Comparison of ENCODE assay signal across 8 cellular contexts in the genomic region with DNA sequence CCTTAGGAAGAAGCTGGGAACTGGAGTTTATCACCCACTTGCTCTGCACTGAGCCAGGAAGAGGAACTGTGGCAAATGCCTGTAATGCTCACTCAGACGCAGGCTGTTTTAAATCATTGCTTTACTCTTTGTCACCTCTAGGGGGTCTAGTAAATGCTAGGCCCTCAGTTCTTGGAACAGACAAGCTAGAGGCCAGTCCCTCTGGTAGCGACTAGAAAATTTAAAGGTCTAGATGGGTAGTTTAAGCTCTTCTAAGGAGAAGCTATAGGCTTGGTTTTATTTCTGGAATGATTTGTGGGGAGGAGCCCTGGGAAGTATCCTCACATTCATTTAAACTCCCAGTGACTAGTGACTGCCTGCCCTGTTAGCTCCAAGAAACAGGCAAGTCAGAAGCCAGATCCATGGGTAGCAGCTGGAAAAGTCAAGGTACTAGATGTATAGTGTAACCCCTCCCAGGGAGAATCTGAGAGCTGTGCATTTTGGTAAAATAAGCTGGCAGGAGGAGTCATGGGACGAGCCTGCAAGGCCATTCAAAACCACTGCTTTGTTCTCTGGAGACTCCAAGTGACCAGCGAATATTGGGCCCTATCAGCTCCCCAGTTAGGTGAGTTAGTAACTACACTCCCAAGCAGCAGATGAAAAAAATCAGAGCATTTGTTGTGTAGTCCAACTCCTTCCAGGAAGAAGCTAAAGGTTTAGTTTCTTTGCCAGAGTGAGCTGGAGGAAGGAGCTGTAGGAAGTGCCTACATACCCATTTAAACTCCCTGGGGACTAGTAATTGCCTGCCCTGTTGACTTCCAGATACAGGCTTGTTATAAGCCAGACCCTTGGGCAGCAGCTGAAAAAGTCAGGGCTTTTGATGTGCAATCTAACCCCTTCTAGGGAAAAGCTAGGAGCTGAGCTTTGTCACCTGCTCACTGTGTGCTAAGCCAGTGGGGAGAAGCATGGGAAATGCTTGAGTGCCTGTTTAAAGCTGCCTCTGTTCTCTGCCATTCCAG.
DNase-seq lines count a peak whose midpoint lies in the region; ATAC-seq and TF ChIP-seq lines count a peak whose summit lies in the region.

No MANE protein-coding gene starts in this region.

- CTCF ChIA-PET in mammary epithelial cell (lab: Charles Lee; ENCODE audit: low non-redundant PET) = interaction anchor here (0.6 kb wide), 3 partner anchors 116 to 596 kb away, joined by 3 to 5 read pairs (median 4); no protein-coding TSS in a partner anchor

- H3K4me3 Mint-ChIP-seq in activated T-helper 17 cell treated with anti-CD3 and anti-CD28 coated beads, Interleukin-2, amount 50 U/mL, for 72 hours = no peak overlapping the region

- H2AFZ ChIP-seq in mammary epithelial cell (ENCODE audit: low read depth, low read length) = no peak overlapping the region

- in situ Hi-C loops in mammary epithelial cell (cut with MboI; ENCODE audit: low sequenced_read_pairs in 2 of 2) = no loop called here

- no peak overlapping the region for H3K27ac ChIP-seq in mammary epithelial cell (ENCODE audit: insufficient read depth, low read depth, low read length)

- peaks cover 1% of the 10 kb centered on the region for H3K27me3 ChIP-seq in mammary epithelial cell (ENCODE audit: insufficient read depth, low read length)

- H3K4me1 Mint-ChIP-seq in activated T-helper 17 cell treated with anti-CD3 and anti-CD28 coated beads, Interleukin-2, amount 50 U/mL, for 72 hours = no peaks in the 10 kb centered on the region

- ATAC-seq in GM21447 (IDR thresholded peaks at IDR 0.05; ENCODE audit: unreplicated experiment) = peak; percentile 83
- ATAC-seq in activated T-helper 17 cell treated with anti-CD3 and anti-CD28 coated beads, Interleukin-2, amount 50 U/mL, for 72 hours (replicated peaks) = no peak

- BruUV-seq in mammary epithelial cell (replicated peaks; lab: Mats Ljungman, UMichigan) = no TSS peak

- H3K27me3 Mint-ChIP-seq in activated T-helper 17 cell treated with anti-CD3 and anti-CD28 coated beads, Interleukin-2, amount 50 U/mL, for 72 hours = peaks cover 4% of the 10 kb centered on the region

- no peaks in the 10 kb centered on the region for H3K36me3 Mint-ChIP-seq in activated T-helper 17 cell treated with anti-CD3 and anti-CD28 coated beads, Interleukin-2, amount 50 U/mL, for 72 hours (ENCODE audit: low read depth)

- no peaks in the 10 kb centered on the region for H3K4me1 ChIP-seq in mammary epithelial cell (ENCODE audit: insufficient read depth, low read length)

- H3K9ac ChIP-seq in mammary epithelial cell (ENCODE audit: insufficient read depth, low read length) = no peak overlapping the region

- intact Hi-C loops in mammary epithelial cell (cut with micrococcal nuclease) = no loop called here

- no peaks in the 10 kb centered on the region for H4K20me1 ChIP-seq in mammary epithelial cell (ENCODE audit: insufficient read depth, low read length)

- peak; percentile 38 for TF ChIP-seq CTCF in GM10266 (IDR thresholded peaks at IDR 0.05; ENCODE audit: control insufficient read depth, insufficient read depth, low read depth, missing control alignments)
- peak; percentile 33 to 53 for TF ChIP-seq CTCF in mammary epithelial cell (conservative IDR thresholded peaks at IDR 0.05 in 1 of 2, IDR thresholded peaks at IDR 0.05 in 1 of 2; ENCODE audit: extremely low read depth in 1 of 2, insufficient read depth in 1 of 2, low read depth in 1 of 2, low read length in 2 of 2)

- H3K4me3 ChIP-seq in mammary epithelial cell (replicated peaks in 1 of 3; ENCODE audit: insufficient read depth in 1 of 3, low read depth in 2 of 3, low read length in 3 of 3) = no peak overlapping the region

- peak; percentile 18 for DNase-seq in GM10266 (ENCODE audit: extremely low spot score)
- peak; percentile 9 for DNase-seq in HT1080 (ENCODE audit: low read depth)
- DNase-seq in mammary epithelial cell = no peak
- no peak for DNase-seq in central memory CD4-positive, alpha-beta T cell
- no peak for DNase-seq in inferior parietal cortex (ENCODE audit: extremely low spot score)
- no peak for DNase-seq in superior temporal gyrus (ENCODE audit: extremely low spot score)

- no peak overlapping the region for H3K27ac Mint-ChIP-seq in activated T-helper 17 cell treated with anti-CD3 and anti-CD28 coated beads, Interleukin-2, amount 50 U/mL, for 72 hours

- H3K9me3 Mint-ChIP-seq in activated T-helper 17 cell treated with anti-CD3 and anti-CD28 coated beads, Interleukin-2, amount 50 U/mL, for 72 hours = peaks cover 7% of the 10 kb centered on the region

- no peaks in the 10 kb centered on the region for H3K9me3 ChIP-seq in mammary epithelial cell (replicated peaks; ENCODE audit: insufficient read depth, low read length)

- H3K36me3 ChIP-seq in mammary epithelial cell (ENCODE audit: insufficient read depth, low read length) = no peaks in the 10 kb centered on the region

- no peak overlapping the region for H3K4me2 ChIP-seq in mammary epithelial cell (ENCODE audit: insufficient read depth, low read depth, low read length)

- H3K79me2 ChIP-seq in mammary epithelial cell (ENCODE audit: insufficient read depth, low read length) = no peaks in the 10 kb centered on the region

- dilution Hi-C loops in mammary epithelial cell (cut with HindIII; ENCODE audit: low sequenced_read_pairs) = no loop called here

- WGBS in mammary epithelial cell (ENCODE audit: low coverage, missing lambda C conversion rate) = 51% methylated on average over 4 of the region's 4 CpGs

Comparison
In these comparisons a context has a peak if more than half of its experiments do, and no peak if none do; other contexts are left out.
1. DNase-seq: peak in GM10266 (single experiment) and HT1080 (single experiment); none in mammary epithelial cell (single experiment), central memory CD4-positive, alpha-beta T cell (single experiment), inferior parietal cortex (single experiment) and superior temporal gyrus (single experiment).